Comparison of ENCODE assay signal across 1 cellular context in genomic region chr12:88579941-88580871, GRCh38.
TF ChIP-seq lines count a peak whose summit lies in the region.

Gene KITLG, minus strand, starts transcription at chr12:88580471. Its CDS starts 193 bp downstream, at chr12:88580278.

TF ChIP-seq in HepG2, 621 proteins besides CTCF, POLR2A, EP300 and RAD21 (continued from another document and continues in another):
- TF ChIP-seq HINFP (CRISPR knock-in tag; IDR thresholded peaks at IDR 0.05; ENCODE audit: low read depth), result 0 out of 2 replicates have a peak, but pooled peaks have one; percentile 21
- TF ChIP-seq NFYC (CRISPR knock-in tag; IDR thresholded peaks at IDR 0.05), result no peak
- no peak for TF ChIP-seq RXRB (CRISPR knock-in tag; IDR thresholded peaks at IDR 0.05; ENCODE audit: borderline replicate concordance)
- TF ChIP-seq TEAD2 (CRISPR knock-in tag; IDR thresholded peaks at IDR 0.05), result no peak
- no peak for TF ChIP-seq ZBTB14 (CRISPR knock-in tag; IDR thresholded peaks at IDR 0.05)
- TF ChIP-seq ZNF501 (CRISPR knock-in tag; IDR thresholded peaks at IDR 0.05), result peak; percentile 50; the same call in 1 of the 2 replicates
- 0 out of 2 replicates have a peak, but pooled peaks have one; percentile 25 for TF ChIP-seq ZNF230 (CRISPR knock-in tag; IDR thresholded peaks at IDR 0.05)
- TF ChIP-seq CREB3 (CRISPR knock-in tag; IDR thresholded peaks at IDR 0.05), result no peak
- TF ChIP-seq FLYWCH1 (CRISPR knock-in tag; IDR thresholded peaks at IDR 0.05), result no peak
- TF ChIP-seq YEATS2 (CRISPR knock-in tag; IDR thresholded peaks at IDR 0.05; ENCODE audit: borderline replicate concordance), result no peak
- no peak for TF ChIP-seq ZNF317 (CRISPR knock-in tag; IDR thresholded peaks at IDR 0.05)
- TF ChIP-seq ZNF142 (CRISPR knock-in tag; IDR thresholded peaks at IDR 0.05), result 0 out of 2 replicates have a peak, but pooled peaks have one; percentile 57
- TF ChIP-seq ZNF224 (CRISPR knock-in tag; IDR thresholded peaks at IDR 0.05), result no peak
- no peak for TF ChIP-seq ZSCAN21 (CRISPR knock-in tag; IDR thresholded peaks at IDR 0.05; ENCODE audit: borderline replicate concordance)
- no peak for TF ChIP-seq ATF1 (CRISPR knock-in tag; IDR thresholded peaks at IDR 0.05)
- TF ChIP-seq ZNF598 (CRISPR knock-in tag; IDR thresholded peaks at IDR 0.05; ENCODE audit: borderline replicate concordance), result no peak
- no peak for TF ChIP-seq ZC3H4 (CRISPR knock-in tag; IDR thresholded peaks at IDR 0.05; ENCODE audit: borderline replicate concordance)
- no peak for TF ChIP-seq EZH2 (conservative IDR thresholded peaks at IDR 0.05; ENCODE audit: low read depth, low read length)
- no peak for TF ChIP-seq JDP2 (CRISPR knock-in tag; IDR thresholded peaks at IDR 0.05; ENCODE audit: borderline replicate concordance)
- no peak for TF ChIP-seq ZNF530 (CRISPR knock-in tag; IDR thresholded peaks at IDR 0.05; ENCODE audit: low read depth)
- no peak for TF ChIP-seq HDAC2 (CRISPR knock-in tag; IDR thresholded peaks at IDR 0.05)
- TF ChIP-seq SAFB2 (CRISPR knock-in tag; IDR thresholded peaks at IDR 0.05; ENCODE audit: borderline replicate concordance, low read depth), result no peak
- TF ChIP-seq BRF2 (CRISPR knock-in tag; IDR thresholded peaks at IDR 0.05), result no peak
- no peak for TF ChIP-seq GPBP1L1 (CRISPR knock-in tag; IDR thresholded peaks at IDR 0.05)
- TF ChIP-seq ZFP36 (IDR thresholded peaks at IDR 0.05; ENCODE audit: borderline replicate concordance, low read depth, low read length, partially characterized antibody), result no peak
- no peak for TF ChIP-seq TOPORS (CRISPR knock-in tag; IDR thresholded peaks at IDR 0.05)
- peak; percentile 69 for TF ChIP-seq ZNF687 (CRISPR knock-in tag; IDR thresholded peaks at IDR 0.05)
- no peak for TF ChIP-seq SATB2 (CRISPR knock-in tag; IDR thresholded peaks at IDR 0.05)
- TF ChIP-seq JUN (CRISPR knock-in tag; IDR thresholded peaks at IDR 0.05), result no peak
- TF ChIP-seq PBX2 (CRISPR knock-in tag; IDR thresholded peaks at IDR 0.05), result no peak
- TF ChIP-seq CSRNP2 (CRISPR knock-in tag; conservative IDR thresholded peaks at IDR 0.05; ENCODE audit: low read depth), result no peak
- TF ChIP-seq NFATC3 (CRISPR knock-in tag; IDR thresholded peaks at IDR 0.05), result no peak
- TF ChIP-seq ZNF557 (CRISPR knock-in tag; IDR thresholded peaks at IDR 0.05), result no peak
- TF ChIP-seq SNAPC2 (CRISPR knock-in tag; IDR thresholded peaks at IDR 0.05), result no peak
- no peak for TF ChIP-seq ZNF576 (CRISPR knock-in tag; IDR thresholded peaks at IDR 0.05)
- no peak for TF ChIP-seq ZNF639 (CRISPR knock-in tag; conservative IDR thresholded peaks at IDR 0.05)
- TF ChIP-seq ZNF703 (CRISPR knock-in tag; IDR thresholded peaks at IDR 0.05; ENCODE audit: borderline replicate concordance), result no peak
- no peak for TF ChIP-seq HDAC1 (CRISPR knock-in tag; IDR thresholded peaks at IDR 0.05)
